Comparison of ENCODE assay signal across 8 cellular contexts in the genomic region with DNA sequence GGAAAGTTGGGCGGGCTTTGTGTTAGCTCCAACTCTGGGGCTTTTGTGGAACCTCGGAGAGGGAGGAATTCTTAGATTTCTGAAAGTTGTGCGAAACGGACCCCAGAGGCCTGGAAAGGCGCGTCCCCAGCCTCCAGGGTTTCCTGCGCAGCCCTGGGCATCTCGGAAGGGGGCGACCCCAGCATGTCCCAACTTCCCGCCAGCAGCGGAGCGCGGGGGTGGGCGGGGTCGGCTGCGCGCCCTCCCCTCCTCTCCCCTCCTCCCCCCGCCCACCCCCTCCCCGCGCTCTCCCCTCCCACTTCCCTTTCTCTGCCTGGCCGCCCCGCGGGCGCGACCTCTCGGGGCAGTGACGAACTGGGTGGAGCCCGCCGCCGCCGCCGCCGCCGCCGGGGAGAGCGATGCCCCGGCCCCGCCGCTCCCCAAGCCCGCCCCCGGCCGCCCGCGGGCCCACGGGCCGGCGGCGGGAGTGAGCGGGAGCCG. TPM values are rescaled to one million over a fixed set of nuclear protein-coding genes. Genes with fewer than 3 reads are reported as not detected.
DNase-seq lines count a peak whose midpoint lies in the region; ATAC-seq and TF ChIP-seq lines count a peak whose summit lies in the region.

No MANE protein-coding gene starts in this region.

- peaks cover 43% of the 10 kb centered on the region for H3K79me2 ChIP-seq in OCI-LY1 (ENCODE audit: insufficient read depth, low read length)

- H4K20me1 ChIP-seq in OCI-LY1 (ENCODE audit: insufficient read depth, low read length) = no peaks in the 10 kb centered on the region

- peak overlapping the region; percentile 85 for H3K4me2 ChIP-seq in OCI-LY1 (ENCODE audit: low read length)

- peak overlapping the region; percentile 70 for H3K27ac ChIP-seq in C4-2B
- H3K27ac ChIP-seq in OCI-LY1 (ENCODE audit: low read depth, low read length, poor library complexity, severe bottlenecking) = peak overlapping the region; percentile 100

- ATAC-seq in GM19395 (IDR thresholded peaks at IDR 0.05; ENCODE audit: unreplicated experiment) = peak; percentile 72
- peak; percentile 76 for ATAC-seq in HG03520 (IDR thresholded peaks at IDR 0.05; ENCODE audit: unreplicated experiment)

- no peaks in the 10 kb centered on the region for H3K27me3 ChIP-seq in OCI-LY1 (ENCODE audit: insufficient read depth, low read length)

- no peak for TF ChIP-seq POLR2A in erythroblast (IDR thresholded peaks at IDR 0.05; ENCODE audit: low read length)

- peaks cover 6% of the 10 kb centered on the region; the same call in 1 of the 2 replicates for H3K36me3 ChIP-seq in OCI-LY1 (ENCODE audit: insufficient read depth, low read length)

- TF ChIP-seq CTCF in C4-2B (conservative IDR thresholded peaks at IDR 0.05) (no peak), OCI-LY1 (IDR thresholded peaks at IDR 0.05; ENCODE audit: low read length) (no peak; the same call in 1 of the 2 replicates)

- H3K9ac ChIP-seq in OCI-LY1 (ENCODE audit: low read length) = peak overlapping the region; percentile 99

- no peak overlapping the region for H2AFZ ChIP-seq in OCI-LY1 (ENCODE audit: low read length)

- peaks cover 3% of the 10 kb centered on the region; the same call in 1 of the 2 replicates for H3F3A ChIP-seq in OCI-LY1 (ENCODE audit: insufficient read depth, low read length)

- peak overlapping the region; percentile 70 for H3K4me3 ChIP-seq in OCI-LY1 (ENCODE audit: low read depth, low read length, poor library complexity, severe bottlenecking)

- peak; percentile 74 for DNase-seq in activated T-cell treated with anti-CD3 and anti-CD28 coated beads, Interleukin-2, amount 50 U/mL, for 1 hour
- DNase-seq in erythroblast (lab: John Stamatoyannopoulos, UW) (peak; percentile 81 to 82), myocyte (ENCODE audit: low read depth) (peak; percentile 79)
- DNase-seq in stimulated activated CD8-positive, alpha-beta memory T cell treated with anti-CD3 and anti-CD28 coated beads, Interleukin-7, amount 100 ng/mL, for 48 hours (ENCODE audit: extremely low read depth in 1 of 2, low read depth in 1 of 2) = peak; percentile 45 to 66

- no peaks in the 10 kb centered on the region for H3K9me3 ChIP-seq in OCI-LY1 (ENCODE audit: low read length)

- H3K4me1 ChIP-seq in OCI-LY1 (ENCODE audit: insufficient read depth, low read length, severe bottlenecking) = peaks cover 51% of the 10 kb centered on the region

- H3K9me2 ChIP-seq in OCI-LY1 (ENCODE audit: low read depth, low read length) = no peaks in the 10 kb centered on the region

RNA-seq across cellular contexts. Expression of a gene that starts 16.8 kb away (rescaled TPM):
- total RNA-seq in myocyte = not detected in 2 replicates
- polyA plus RNA-seq in myocyte (2012) = 0.16 TPM

Comparison
In these comparisons a context has a peak if more than half of its experiments do, and no peak if none do; other contexts are left out.
1. Peak in every context shown above with its lines: DNase-seq, ATAC-seq, H3K4me3 ChIP-seq and H3K27ac ChIP-seq.